8 cellular contexts compared by ENCODE assay signal in the genomic region with DNA sequence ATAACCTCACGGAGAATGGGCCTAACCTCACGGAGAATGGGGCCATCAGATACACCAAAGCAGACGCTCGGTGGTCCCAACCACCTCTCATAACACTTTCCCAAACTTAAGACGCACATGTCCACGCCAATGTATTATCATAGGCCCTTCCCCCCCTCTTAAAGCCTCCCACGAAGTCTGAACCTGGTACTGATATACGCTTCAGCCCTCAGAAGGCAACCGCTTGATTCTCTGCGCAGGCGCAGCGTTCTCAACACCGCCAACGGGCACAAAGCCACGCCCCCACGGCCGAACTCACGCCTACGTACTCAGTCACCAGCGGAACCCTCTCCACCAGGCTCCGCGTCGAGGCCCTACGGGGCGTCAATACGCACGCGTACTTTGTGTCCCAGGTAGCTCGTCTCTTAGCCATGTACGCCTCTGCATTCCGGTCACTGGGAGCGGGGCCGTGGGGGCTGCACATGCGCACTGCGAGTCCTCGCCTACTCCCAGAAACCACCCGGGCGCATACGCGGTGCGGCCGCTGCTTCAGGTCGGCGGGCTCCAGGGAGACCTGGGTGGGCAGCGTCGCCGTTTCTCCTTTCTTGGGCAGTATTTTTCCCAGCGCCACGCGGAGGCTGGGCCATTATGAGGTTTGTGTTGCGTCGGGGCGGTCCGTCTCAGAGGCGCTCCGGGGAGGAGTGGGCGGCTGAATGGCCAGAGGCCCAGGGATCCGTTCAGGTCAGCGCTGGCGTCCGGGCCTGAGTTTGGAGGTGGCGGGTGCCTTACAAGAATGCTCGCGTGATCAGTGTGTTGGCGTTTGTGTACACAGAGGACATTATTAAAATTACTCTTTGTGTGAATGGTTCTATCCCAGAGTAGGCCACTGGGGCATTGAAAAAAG. TPM values are rescaled to one million over a fixed set of nuclear protein-coding genes. Genes with fewer than 3 reads are reported as not detected.
DNase-seq lines count a peak whose midpoint lies in the region; ATAC-seq, FAIRE-seq and TF ChIP-seq lines count a peak whose summit lies in the region.

No MANE protein-coding gene starts in this region.

- H3K36me3 Mint-ChIP-seq in nephron progenitor cell (ENCODE audit: low read depth) = peaks cover 77% of the 10 kb centered on the region
- H3K36me3 Mint-ChIP-seq in stimulated activated naive B cell treated with anti-CD40 and anti-IgM and Interleukin-4, amounts not matched to agents 10 μg/mL and 1 μg/mL and 100 μg/mL, for 72 hours = peaks cover 38 to 65% of the 10 kb centered on the region in 2 donors

- no peak for TF ChIP-seq CTCF in RWPE2 (IDR thresholded peaks at IDR 0.05; ENCODE audit: poor library complexity, severe bottlenecking)
- TF ChIP-seq CTCF in foreskin keratinocyte (conservative IDR thresholded peaks at IDR 0.05) = no peak
- TF ChIP-seq CTCF in nephron progenitor cell (IDR thresholded peaks at IDR 0.05) = no peak

- peak; percentile 57; the same call in 1 of the 2 replicates for TF ChIP-seq POLR2A in GM12892 (IDR thresholded peaks at IDR 0.05; ENCODE audit: low read depth, low read length)

- ATAC-seq in RWPE2 (ENCODE audit: low read depth) = peak; percentile 86
- peak; percentile 97 for ATAC-seq in foreskin keratinocyte
- peak; percentile 98 to 99 for ATAC-seq in stimulated activated naive B cell treated with anti-CD40 and anti-IgM and Interleukin-4, amounts not matched to agents 10 μg/mL and 1 μg/mL and 100 μg/mL, for 72 hours (replicated peaks)
- no peak for ATAC-seq in HG02973 (IDR thresholded peaks at IDR 0.05; ENCODE audit: unreplicated experiment)

- H3K27ac Mint-ChIP-seq in nephron progenitor cell = peak overlapping the region; percentile 96
- peak overlapping the region; percentile 95 for H3K27ac Mint-ChIP-seq in stimulated activated naive B cell treated with anti-CD40 and anti-IgM and Interleukin-4, amounts not matched to agents 10 μg/mL and 1 μg/mL and 100 μg/mL, for 72 hours

- H3K27me3 ChIP-seq in RWPE2 (ENCODE audit: insufficient read depth, poor library complexity, severe bottlenecking) (no peaks in the 10 kb centered on the region), foreskin keratinocyte (no peaks in the 10 kb centered on the region)

- H3K4me1 ChIP-seq in RWPE2 (ENCODE audit: insufficient read depth, poor library complexity, severe bottlenecking) = no peaks in the 10 kb centered on the region
- H3K4me1 ChIP-seq in foreskin keratinocyte = no peaks in the 10 kb centered on the region

- peak overlapping the region; percentile 91 for H3K4me3 Mint-ChIP-seq in nephron progenitor cell
- H3K4me3 Mint-ChIP-seq in stimulated activated naive B cell treated with anti-CD40 and anti-IgM and Interleukin-4, amounts not matched to agents 10 μg/mL and 1 μg/mL and 100 μg/mL, for 72 hours = peak overlapping the region; percentile 89 to 90

- H3K4me1 Mint-ChIP-seq in nephron progenitor cell = peaks cover 5% of the 10 kb centered on the region
- H3K4me1 Mint-ChIP-seq in stimulated activated naive B cell treated with anti-CD40 and anti-IgM and Interleukin-4, amounts not matched to agents 10 μg/mL and 1 μg/mL and 100 μg/mL, for 72 hours = peaks cover 6 to 22% of the 10 kb centered on the region in 2 donors

- H3K36me3 ChIP-seq in RWPE2 (ENCODE audit: low read depth) = peaks cover 12% of the 10 kb centered on the region; the same call in 1 of the 2 replicates

- peaks cover 2% of the 10 kb centered on the region for H3K9me3 ChIP-seq in RWPE2 (ENCODE audit: severe bottlenecking)

- peak overlapping the region; percentile 48 for H3K4me3 ChIP-seq in RWPE2 (ENCODE audit: severe bottlenecking)

- peaks cover 2% of the 10 kb centered on the region for H3K27me3 Mint-ChIP-seq in nephron progenitor cell (ENCODE audit: low read depth, poor library complexity)
- no peaks in the 10 kb centered on the region for H3K27me3 Mint-ChIP-seq in stimulated activated naive B cell treated with anti-CD40 and anti-IgM and Interleukin-4, amounts not matched to agents 10 μg/mL and 1 μg/mL and 100 μg/mL, for 72 hours

- FAIRE-seq in GM12892 (lab: Jason Lieb, UNC) = peak; percentile 92

- DNase-seq in GM12892 (ENCODE audit: insufficient read length) (peak; percentile 50), HS-5 (ENCODE audit: low read depth) (peak; percentile 26), RWPE2 (ENCODE audit: low spot score) (peak; percentile 73), foreskin keratinocyte (peak; percentile 86 to 93), nephron progenitor cell (peak; percentile 79)
- DNase-seq in activated naive CD4-positive, alpha-beta T cell treated with Interleukin-2 at 50 U/mL for 16 hours = peak; percentile 67
- DNase-seq in stimulated activated naive B cell treated with anti-CD40 and anti-IgM and Interleukin-4, amounts not matched to agents 10 μg/mL and 1 μg/mL and 100 μg/mL, for 72 hours = peak; percentile 95

- peaks cover 92% of the 10 kb centered on the region for H3K9me3 Mint-ChIP-seq in nephron progenitor cell
- peaks cover 29 to 35% of the 10 kb centered on the region in 2 donors for H3K9me3 Mint-ChIP-seq in stimulated activated naive B cell treated with anti-CD40 and anti-IgM and Interleukin-4, amounts not matched to agents 10 μg/mL and 1 μg/mL and 100 μg/mL, for 72 hours

- peak overlapping the region; percentile 22 for H3K27ac ChIP-seq in RWPE2 (ENCODE audit: poor library complexity, severe bottlenecking)
- peak overlapping the region; percentile 21 for H3K27ac ChIP-seq in foreskin keratinocyte

RNA-seq across cellular contexts. Expression of a gene that starts 25.3 kb away (rescaled TPM):
- polyA plus RNA-seq in GM12892 (2012; ENCODE audit: missing spikeins) = 0.45 TPM
- 1.9 and 2.2 TPM in 2 replicates for total RNA-seq in foreskin keratinocyte
- 1.5 and 2.0 TPM in 2 replicates for polyA plus RNA-seq in foreskin keratinocyte

RNA-seq across cellular contexts. Expression of a gene that starts 36.1 kb away (rescaled TPM):
- 1.6 TPM for polyA plus RNA-seq in GM12892 (2012; ENCODE audit: missing spikeins)
- total RNA-seq in foreskin keratinocyte = 3.5 and 3.9 TPM in 2 replicates
- polyA plus RNA-seq in foreskin keratinocyte = 1.0 and 1.7 TPM in 2 replicates

RNA-seq across cellular contexts. Expression of a gene that starts 53.4 kb away (rescaled TPM):
- 7.1 TPM for polyA plus RNA-seq in GM12892 (2012; ENCODE audit: missing spikeins)
- 5.7 and 6.7 TPM in 2 replicates for total RNA-seq in foreskin keratinocyte
- 4.1 TPM in 2 replicates for polyA plus RNA-seq in foreskin keratinocyte

Comparison
In these comparisons a context has a peak if more than half of its experiments do, and no peak if none do; other contexts are left out.
1. DNase-seq: peak in every context shown above with its lines; median percentile 95 in stimulated activated naive B cell treated with anti-CD40 and anti-IgM and Interleukin-4, amounts not matched to agents 10 μg/mL and 1 μg/mL and 100 μg/mL, for 72 hours; 90 in foreskin keratinocyte; 79 in nephron progenitor cell; 73 in RWPE2; 67 in activated naive CD4-positive, alpha-beta T cell treated with Interleukin-2 at 50 U/mL for 16 hours; 50 in GM12892; 26 in HS-5.